ENCODE assay signal across 20 cellular contexts in genomic region chr7:156105337-156106106, GRCh38.
"Had no signal": no experiment of that assay in that cellular context is flagged by ENCODE, and none has a peak within 500 bp of the region (broad histone marks: within the 10 kb centered on the region; RNA-seq: fewer than 3 reads in every experiment).

No MANE protein-coding gene starts in this region.

- H3K27ac ChIP-seq: heart right ventricle, left ventricle myocardium inferior, neutrophil, pancreas, psoas muscle, right atrium auricular region, upper lobe of left lung, WERI-Rb-1 had no signal

- H3K27me3 ChIP-seq: neutrophil, pancreas, right atrium auricular region, upper lobe of left lung had no signal

- H3K36me3 ChIP-seq: heart right ventricle, left ventricle myocardium inferior, neutrophil, pancreas, right atrium auricular region, upper lobe of left lung, WERI-Rb-1 had no signal

- DNase-seq: activated CD4-positive, alpha-beta T cell treated with anti-CD3 and anti-CD28 coated beads, Interleukin-2, amount 10 ng/mL, durations not matched to agents 7 days and 5 days; activated CD4-positive, CD25-positive, alpha-beta regulatory T cell treated with anti-CD3 and anti-CD28 coated beads, Interleukin-2, amount 50 U/mL, for 72 hours; activated CD8-positive, alpha-beta T cell treated with anti-CD3 and anti-CD28 coated beads for 36 hours; activated T-cell treated with anti-CD3 and anti-CD28 coated beads, Interleukin-2, amount 50 U/mL, for 1 hour; caudate nucleus; effector CD4-positive, alpha-beta T cell; erythroblast; foreskin fibroblast; heart right ventricle; kidney glomerular epithelial cell; left ventricle myocardium inferior; naive thymus-derived CD8-positive, alpha-beta T cell; pancreas; psoas muscle; stimulated activated CD4-positive, alpha-beta T cell treated with anti-CD3 and anti-CD28 coated beads, Interleukin-4, amount 100 ng/mL, for 24 hours; stimulated activated naive CD8-positive, alpha-beta T cell treated with anti-CD3 and anti-CD28 coated beads, Interleukin-15, Interleukin-2, amounts not matched to agents 100 U/mL and 50 U/mL, for 24 hours; WERI-Rb-1 had no signal

- H3K4me1 ChIP-seq: heart right ventricle, left ventricle myocardium inferior, pancreas, psoas muscle, right atrium auricular region, upper lobe of left lung had no signal

- H3K4me3 ChIP-seq: heart right ventricle, left ventricle myocardium inferior, pancreas, psoas muscle, right atrium auricular region, upper lobe of left lung had no signal

- H3K9me3 ChIP-seq: heart right ventricle, left ventricle myocardium inferior, neutrophil, pancreas, psoas muscle, right atrium auricular region, upper lobe of left lung had no signal
